2 cellular contexts compared by ENCODE assay signal in the genomic region with DNA sequence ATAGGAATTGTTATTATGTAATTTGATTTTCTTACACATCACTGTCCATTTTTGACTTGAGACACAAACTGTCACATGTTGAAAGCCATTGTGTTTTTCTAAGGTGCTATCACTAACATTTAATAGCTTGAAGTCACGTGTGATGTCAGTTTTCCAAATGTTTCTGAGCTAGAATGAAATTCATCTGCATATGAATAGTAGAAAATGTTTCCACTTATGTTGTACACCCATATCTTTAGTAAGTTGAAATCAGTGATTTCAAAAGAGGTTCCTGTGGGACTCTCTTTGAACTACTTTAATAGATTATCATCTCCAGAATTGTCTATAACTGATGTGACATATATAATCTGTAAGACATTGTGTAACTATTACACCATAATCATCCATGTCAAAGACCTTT.
TF ChIP-seq lines count a peak whose summit lies in the region.

No MANE protein-coding gene starts in this region.

TF ChIP-seq in K562, 482 proteins besides CTCF, POLR2A, EP300 and RAD21:
- TF ChIP-seq CEBPG (CRISPR knock-in tag; IDR thresholded peaks at IDR 0.05) = no peak
- TF ChIP-seq CEBPG (tag; conservative IDR thresholded peaks at IDR 0.05 in 1 of 2, IDR thresholded peaks at IDR 0.05 in 1 of 2) = 0 out of 4 replicates have a peak, but pooled peaks have one; percentile 15 to 16
- no peak for TF ChIP-seq ZNF175 (CRISPR knock-in tag; IDR thresholded peaks at IDR 0.05; ENCODE audit: low read depth)
- peak; percentile 41; the same call in 1 of the 2 replicates for TF ChIP-seq CEBPB (tag; IDR thresholded peaks at IDR 0.05)
TF ChIP-seq in K562: peak in this region for 2.

TF ChIP-seq in neural cell, 6 proteins besides CTCF, POLR2A, EP300 and RAD21:
- TF ChIP-seq POLR2AphosphoS5 (IDR thresholded peaks at IDR 0.05) (peak; percentile 71), SMC3 (conservative IDR thresholded peaks at IDR 0.05; ENCODE audit: poor library complexity) (no peak)
